7 cellular contexts compared by ENCODE assay signal in the genomic region with DNA sequence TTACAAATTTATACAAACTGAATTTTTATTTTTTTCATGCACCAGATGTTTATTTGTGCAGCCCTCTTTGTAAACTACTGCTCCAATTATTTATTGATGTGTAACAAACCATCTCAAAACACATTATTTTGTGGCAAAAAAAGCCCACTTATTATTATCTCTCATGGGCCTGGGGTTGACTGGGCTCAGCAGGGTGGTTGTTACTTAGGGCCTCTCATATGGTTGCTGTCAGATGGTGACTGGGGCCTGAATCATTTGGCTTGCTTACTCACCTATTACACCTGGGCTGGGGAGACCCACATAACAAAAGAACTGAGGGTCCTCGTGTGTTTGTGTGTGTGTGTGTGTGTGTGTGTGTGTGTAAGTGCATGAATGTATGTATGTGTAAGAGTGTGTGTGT.
"Had no signal": no experiment of that assay in that cellular context is flagged by ENCODE, and none has a peak within 500 bp of the region (broad histone marks: within the 10 kb centered on the region; RNA-seq: fewer than 3 reads in every experiment).

No MANE protein-coding gene starts in this region.

- H3K9ac ChIP-seq: KMS-11 had no signal

- DNase-seq: IMR-90, KBM-7, KG1 had no signal

- H3K9me3 Mint-ChIP-seq: IgD-negative memory B cell had no signal

- H3K27me3 Mint-ChIP-seq: IgD-negative memory B cell had no signal

- H3K4me2 ChIP-seq: KMS-11 had no signal

- H3K27ac Mint-ChIP-seq: IgD-negative memory B cell had no signal

- H3K4me3 Mint-ChIP-seq: IgD-negative memory B cell had no signal

- H3K36me3 Mint-ChIP-seq: IgD-negative memory B cell had no signal

- H3K4me1 Mint-ChIP-seq: IgD-negative memory B cell had no signal

- FAIRE-seq: HTR-8/SVneo had no signal

- H3K27ac ChIP-seq: HL-60, KMS-11 had no signal
